ENCODE assay signal across 28 cellular contexts in genomic region chr20:60408435-60408834, GRCh38.
"Had no signal": no experiment of that assay in that cellular context is flagged by ENCODE, and none has a peak within 500 bp of the region (broad histone marks: within the 10 kb centered on the region; RNA-seq: fewer than 3 reads in every experiment).

No MANE protein-coding gene starts in this region.

- H3K4me2 ChIP-seq: hepatocyte had no signal

- H3K36me3 ChIP-seq: ascending aorta, cardiac muscle cell, gastroesophageal sphincter, left ventricle myocardium inferior, spleen, suprapubic skin, tibial nerve, WERI-Rb-1 had no signal

- DNase-seq: activated CD4-positive, alpha-beta memory T cell treated with anti-CD3 and anti-CD28 coated beads, Interleukin-2, amount 10 ng/mL, durations not matched to agents 7 days and 5 days; activated CD4-positive, alpha-beta T cell treated with anti-CD3 and anti-CD28 coated beads, Interleukin-2, amount 10 ng/mL, durations not matched to agents 7 days and 5 days; activated CD8-positive, alpha-beta memory T cell treated with anti-CD3 and anti-CD28 coated beads, Interleukin-2, amount 50 U/mL, for 48 hours; activated gamma-delta T cell; activated naive CD4-positive, alpha-beta T cell treated with anti-CD3 and anti-CD28 coated beads, Interleukin-2, amount 10 ng/mL, durations not matched to agents 7 days and 5 days; activated naive CD8-positive, alpha-beta T cell treated with anti-CD3 and anti-CD28 coated beads, Interleukin-2, amount 10 ng/mL, durations not matched to agents 7 days and 5 days; activated T-cell treated with anti-CD3 and anti-CD28 coated beads, Interleukin-2, amount 50 U/mL, for 24 hours; cortex of kidney; effector memory CD8-positive, alpha-beta T cell; erythroblast; islet precursor cell; left ventricle myocardium inferior; midbrain; naive thymus-derived CD4-positive, alpha-beta T cell; posterior cingulate gyrus; right cardiac atrium; spleen; stimulated activated naive CD4-positive, alpha-beta T cell; T1000; WERI-Rb-1 had no signal

- H2AFZ ChIP-seq: hepatocyte had no signal

- H3K79me2 ChIP-seq: hepatocyte had no signal

- H3K4me1 ChIP-seq: ascending aorta, gastroesophageal sphincter, left ventricle myocardium inferior, spleen, suprapubic skin, tibial nerve had no signal

- H3K4me3 ChIP-seq: ascending aorta, cardiac muscle cell, gastroesophageal sphincter, hepatocyte, left ventricle myocardium inferior, lung, spleen, suprapubic skin, tibial nerve had no signal

- H3K9me3 ChIP-seq: ascending aorta, gastroesophageal sphincter, left ventricle myocardium inferior, suprapubic skin had no signal

- ATAC-seq: activated CD4-positive, CD25-positive, alpha-beta regulatory T cell treated with anti-CD3 and anti-CD28 coated beads, Interleukin-2, amount 50 U/mL, for 24 hours; effector memory CD8-positive, alpha-beta T cell; gastroesophageal sphincter; naive thymus-derived CD4-positive, alpha-beta T cell; right cardiac atrium had no signal

- H3K27me3 ChIP-seq: ascending aorta, cardiac muscle cell, gastroesophageal sphincter, hepatocyte, spleen, suprapubic skin, tibial nerve had no signal

- H3K27ac ChIP-seq: ascending aorta, cardiac muscle cell, gastroesophageal sphincter, hepatocyte, left ventricle myocardium inferior, spleen, suprapubic skin, tibial nerve, WERI-Rb-1 had no signal
